ENCODE assay signal across 8 cellular contexts in genomic region chr19:17402982-17403855, GRCh38. TPM values are rescaled to one million over a fixed set of nuclear protein-coding genes. Genes with fewer than 3 reads are reported as not detected.
DNase-seq lines count a peak whose midpoint lies in the region; ATAC-seq and TF ChIP-seq lines count a peak whose summit lies in the region.

No MANE protein-coding gene starts in this region.

- H3K4me3 Mint-ChIP-seq in endothelial cell (ENCODE audit: unreplicated experiment), result peak overlapping the region; percentile 88

- no peak for ATAC-seq in HG03097 (IDR thresholded peaks at IDR 0.05; ENCODE audit: low FRiP score, unreplicated experiment)

- no peaks in the 10 kb centered on the region for H3K27me3 ChIP-seq in MG63

- H3K27ac Mint-ChIP-seq in endothelial cell (ENCODE audit: unreplicated experiment), result no peak overlapping the region

- H3K27me3 Mint-ChIP-seq in endothelial cell (ENCODE audit: unreplicated experiment), result peaks cover 9% of the 10 kb centered on the region

- peaks cover 38% of the 10 kb centered on the region for H3K4me1 Mint-ChIP-seq in endothelial cell (ENCODE audit: unreplicated experiment)

- H3K9me3 Mint-ChIP-seq in endothelial cell (ENCODE audit: unreplicated experiment), result no peaks in the 10 kb centered on the region

- H3K36me3 Mint-ChIP-seq in endothelial cell (ENCODE audit: low read depth, unreplicated experiment), result peaks cover 4% of the 10 kb centered on the region

- no peak for TF ChIP-seq CTCF in endothelial cell (IDR thresholded peaks at IDR 0.05; ENCODE audit: unreplicated experiment)

- DNase-seq in NCI-H1417 (lab: John Stamatoyannopoulos, UW) (peak in 2 of 3 experiments; percentile 28 to 54), NCI-H1417 treated with DMSO at 0.1 percent for 48 hours (lab: John Stamatoyannopoulos, UW) (no peak), endothelial cell (ENCODE audit: low spot score) (peak; percentile 67), DMS153 treated with DMSO at 0.1 percent for 48 hours (lab: John Stamatoyannopoulos, UW; ENCODE audit: unreplicated experiment) (no peak), MG63 (no peak)
- DNase-seq in activated CD4-positive, CD25-positive, alpha-beta regulatory T cell treated with anti-CD3 and anti-CD28 coated beads, Interleukin-2, amount 50 U/mL, for 72 hours, result peak; percentile 56
- DNase-seq in stimulated activated CD4-positive, alpha-beta T cell treated with anti-CD3 and anti-CD28 coated beads, Interleukin-12 subunit alpha, Interleukin-12 subunit beta, amount 100 ng/mL, for 4 hours, result peak; percentile 51

- H3K4me3 ChIP-seq in MG63, result no peak overlapping the region; the same call in 1 of the 2 replicates

- H3K36me3 ChIP-seq in MG63, result peaks cover 50% of the 10 kb centered on the region

- no peaks in the 10 kb centered on the region for H3K9me3 ChIP-seq in MG63

RNA-seq across cellular contexts. Expression of gene BST2, which starts 2.2 kb away (rescaled TPM):
- total RNA-seq in endothelial cell (ENCODE audit: unreplicated experiment), result 97.8 TPM
- total RNA-seq in MG63 (2014; rRNA removed; shearing (Covaris generic); ENCODE audit: low replicate concordance), result 128 and 138 TPM in 2 replicates

RNA-seq across cellular contexts. Expression of gene CCDC194, which starts 9.2 kb away (rescaled TPM):
- 2.7 TPM for total RNA-seq in endothelial cell (ENCODE audit: unreplicated experiment)
- total RNA-seq in MG63 (2014; rRNA removed; shearing (Covaris generic); ENCODE audit: low replicate concordance), result not detected in 2 replicates

RNA-seq across cellular contexts. Expression of gene MVB12A, which starts 16.6 kb away (rescaled TPM):
- 107 TPM for total RNA-seq in endothelial cell (ENCODE audit: unreplicated experiment)
- total RNA-seq in MG63 (2014; rRNA removed; shearing (Covaris generic); ENCODE audit: low replicate concordance), result 28.8 and 78.4 TPM in 2 replicates

RNA-seq across cellular contexts. Expression of gene PLVAP, which starts 26.1 kb away (rescaled TPM):
- 1,569 TPM for total RNA-seq in endothelial cell (ENCODE audit: unreplicated experiment)
- not detected in 2 replicates for total RNA-seq in MG63 (2014; rRNA removed; shearing (Covaris generic); ENCODE audit: low replicate concordance)

RNA-seq across cellular contexts. Expression of gene TMEM221, which starts 45.2 kb away (rescaled TPM):
- 1.4 TPM for total RNA-seq in endothelial cell (ENCODE audit: unreplicated experiment)
- not detected in 2 replicates for total RNA-seq in MG63 (2014; rRNA removed; shearing (Covaris generic); ENCODE audit: low replicate concordance)

Comparison
In these comparisons a context has a peak if more than half of its experiments do, and no peak if none do; other contexts are left out.
1. DNase-seq: peak in NCI-H1417 (2 of 3), activated CD4-positive, CD25-positive, alpha-beta regulatory T cell treated with anti-CD3 and anti-CD28 coated beads, Interleukin-2, amount 50 U/mL, for 72 hours (single experiment), endothelial cell (single experiment) and stimulated activated CD4-positive, alpha-beta T cell treated with anti-CD3 and anti-CD28 coated beads, Interleukin-12 subunit alpha, Interleukin-12 subunit beta, amount 100 ng/mL, for 4 hours (single experiment); none in NCI-H1417 treated with DMSO at 0.1 percent for 48 hours (single experiment), DMS153 treated with DMSO at 0.1 percent for 48 hours (single experiment) and MG63 (single experiment).